1 cellular context compared by ENCODE assay signal in genomic region chr11:118260353-118260752, GRCh38.
TF ChIP-seq lines count a peak whose summit lies in the region.

No MANE protein-coding gene starts in this region.

TF ChIP-seq in HepG2, 621 proteins besides CTCF, POLR2A, EP300 and RAD21:
- TF ChIP-seq MXD4 (CRISPR knock-in tag; IDR thresholded peaks at IDR 0.05) = no peak
